8 cellular contexts compared by ENCODE assay signal in genomic region chr2:111667542-111668273, GRCh38.
DNase-seq lines count a peak whose midpoint lies in the region; ATAC-seq, FAIRE-seq and TF ChIP-seq lines count a peak whose summit lies in the region.

No MANE protein-coding gene starts in this region.

- no peaks in the 10 kb centered on the region for H3K27me3 ChIP-seq in K562 (ENCODE audit: control insufficient read depth in 2 of 2, insufficient read depth in 2 of 2, low read length in 2 of 2)

- H3K9ac ChIP-seq in K562 (ENCODE audit: insufficient read depth in 1 of 2, low read depth in 2 of 2, low read length in 2 of 2): no peak overlapping the region

- FAIRE-seq in K562 (lab: Jason Lieb, UNC): peak; percentile 11

- H3K36me3 ChIP-seq in K562 (ENCODE audit: control insufficient read depth, insufficient read depth, low read length): no peaks in the 10 kb centered on the region; the same call in 2 of the 3 replicates

- in situ Hi-C loops in K562 (cut with MboI): no loop called here

- no peaks in the 10 kb centered on the region for H3K79me2 ChIP-seq in K562 (ENCODE audit: control insufficient read depth, insufficient read depth, low read length)

- CTCF ChIA-PET in K562 (lab: Yijun Ruan, JAX; ENCODE audit: low intra/inter-chr PET ratio): no interaction called here

- DNase-seq in AG08396 (ENCODE audit: low spot score): peak; percentile 72
- DNase-seq in Kasumi-1 (lab: John Stamatoyannopoulos, UW): peak; percentile 55 to 71
- DNase-seq in K562 (ENCODE audit: extremely low read depth in 1 of 4, low spot score in 3 of 4): peak in 1 of 4 experiments; percentile 37
- peak; percentile 87 for DNase-seq in kidney tubule cell (ENCODE audit: low spot score)
- no peak for DNase-seq in GM20000 (ENCODE audit: low spot score)
- DNase-seq in medulla oblongata (ENCODE audit: extremely low spot score): no peak
- no peak for DNase-seq in stimulated activated naive CD4-positive, alpha-beta T cell treated with Interleukin-2 at 50 U/mL for 16 hours (lab: John Stamatoyannopoulos, UW)

- no peak overlapping the region for H3K4me3 ChIP-seq in K562

- H3K4me2 ChIP-seq in K562 (ENCODE audit: insufficient read depth, low read length): no peak overlapping the region

- WGBS in K562 (ENCODE audit: insufficient coverage, low coverage, missing lambda C conversion rate): 23% methylated on average over 3 of the region's 3 CpGs

- TF ChIP-seq EP300 in K562 (IDR thresholded peaks at IDR 0.05; ENCODE audit: low read length): no peak

- H4K20me1 ChIP-seq in K562 (replicated peaks; ENCODE audit: control insufficient read depth, insufficient read depth, low read length): no peaks in the 10 kb centered on the region

- peak; percentile 77 for ATAC-seq in K562
- no peak for ATAC-seq in HG03139 (IDR thresholded peaks at IDR 0.05; ENCODE audit: unreplicated experiment)

- TF ChIP-seq RAD21 in K562 (CRISPR knock-in tag; conservative IDR thresholded peaks at IDR 0.05 in 1 of 2, IDR thresholded peaks at IDR 0.05 in 1 of 2): peak; percentile 83 to 84

- TF ChIP-seq CTCF in K562 (IDR thresholded peaks at IDR 0.05 in 2 of 3, conservative IDR thresholded peaks at IDR 0.05 in 1 of 3; ENCODE audit: insufficient read depth in 2 of 3, low read depth in 1 of 3, low read length in 3 of 3) (peak; percentile 31 to 70 (median 41); a peak in 3 of 6 replicates), GM20000 (IDR thresholded peaks at IDR 0.05; ENCODE audit: extremely low read depth, missing control alignments) (no peak)

- no peaks in the 10 kb centered on the region; the same call in 1 of the 2 replicates for H3K9me3 ChIP-seq in K562 (replicated peaks; ENCODE audit: control insufficient read depth, insufficient read depth, low read depth, low read length)

- peaks cover 7 to 16% of the 10 kb centered on the region in 2 experiments; a peak in 4 of 5 replicates for H3K4me1 ChIP-seq in K562 (replicated peaks in 1 of 2; ENCODE audit: control insufficient read depth in 2 of 2, insufficient read depth in 2 of 2, low read length in 2 of 2)

- POLR2A ChIA-PET in K562 (lab: Yijun Ruan, JAX): interaction anchor here (1.6 kb wide), 1 partner anchor 11 kb away, joined by 7 read pairs; no protein-coding TSS in a partner anchor

- intact Hi-C loops in K562 (cut with micrococcal nuclease): loop anchor here (2.0 to 5.0 kb wide), 3 partner anchors 31 to 550 kb away; no protein-coding TSS in a partner anchor

- no TSS peak for BruUV-seq in K562 (replicated peaks; lab: Mats Ljungman, UMichigan)

- TF ChIP-seq POLR2A in K562 (conservative IDR thresholded peaks at IDR 0.05): no peak

- H3K9me1 ChIP-seq in K562 (ENCODE audit: control insufficient read depth, insufficient read depth, low read length): no peaks in the 10 kb centered on the region

- H3K27ac ChIP-seq in K562 (ENCODE audit: extremely low read depth, low read depth, low read length): no peak overlapping the region

- H2AFZ ChIP-seq in K562 (ENCODE audit: low read depth, low read length): no peak overlapping the region

TF ChIP-seq in K562, 482 proteins besides CTCF, POLR2A, EP300 and RAD21 (continues in another document):
- no peak for TF ChIP-seq REST (CRISPR knock-in tag; IDR thresholded peaks at IDR 0.05; ENCODE audit: low read depth)
- TF ChIP-seq CREM (IDR thresholded peaks at IDR 0.05; ENCODE audit: low read depth): no peak
- no peak for TF ChIP-seq ATF2 (CRISPR knock-in tag; IDR thresholded peaks at IDR 0.05)
- TF ChIP-seq STAT5A (IDR thresholded peaks at IDR 0.05; ENCODE audit: borderline replicate concordance, low read length): no peak
- peak; percentile 60 for TF ChIP-seq DEAF1 (CRISPR knock-in tag; IDR thresholded peaks at IDR 0.05)
- TF ChIP-seq THAP12 (CRISPR knock-in tag; IDR thresholded peaks at IDR 0.05): no peak
- TF ChIP-seq ARHGAP35 (IDR thresholded peaks at IDR 0.05; ENCODE audit: partially characterized antibody): no peak
- TF ChIP-seq KLF10 (CRISPR knock-in tag; IDR thresholded peaks at IDR 0.05): no peak
- TF ChIP-seq YBX1 (IDR thresholded peaks at IDR 0.05): no peak
- peak; percentile 40; the same call in 1 of the 2 replicates for TF ChIP-seq RB1 (IDR thresholded peaks at IDR 0.05; ENCODE audit: low read depth)
- TF ChIP-seq ZNF766 (CRISPR knock-in tag; conservative IDR thresholded peaks at IDR 0.05): peak; percentile 97
- TF ChIP-seq PURB (CRISPR knock-in tag; IDR thresholded peaks at IDR 0.05; ENCODE audit: low read depth): no peak

Comparison
In these comparisons a context has a peak if more than half of its experiments do, and no peak if none do; other contexts are left out.
1. DNase-seq: peak in AG08396 (single experiment), Kasumi-1 (2 of 2) and kidney tubule cell (single experiment); none in GM20000 (single experiment), medulla oblongata (single experiment) and stimulated activated naive CD4-positive, alpha-beta T cell treated with Interleukin-2 at 50 U/mL for 16 hours (single experiment).